11 cellular contexts compared by ENCODE assay signal in genomic region chr10:78541528-78542470, GRCh38.
DNase-seq lines count a peak whose midpoint lies in the region; ATAC-seq and TF ChIP-seq lines count a peak whose summit lies in the region.
"Had no signal": no experiment of that assay in that cellular context is flagged by ENCODE, and none has a peak within 500 bp of the region (broad histone marks: within the 10 kb centered on the region; RNA-seq: fewer than 3 reads in every experiment).

No MANE protein-coding gene starts in this region.

- H3K27me3 Mint-ChIP-seq in activated naive CD8-positive, alpha-beta T cell: peaks cover 2% of the 10 kb centered on the region
- peaks cover 2% of the 10 kb centered on the region for H3K27me3 Mint-ChIP-seq in activated naive CD8-positive, alpha-beta T cell treated with anti-CD3 and anti-CD28 coated beads, Interleukin-2, amount 50 U/mL, for 24 hours

- H3K4me1 ChIP-seq in left lung (peaks cover 15 to 21% of the 10 kb centered on the region in 2 donors), testis (no peaks in the 10 kb centered on the region), esophagus squamous epithelium (peaks cover 0 to 40% (median 26%) of the 10 kb centered on the region in 3 donors)

- H3K27me3 ChIP-seq in left lung (no peaks in the 10 kb centered on the region), testis (no peaks in the 10 kb centered on the region), esophagus squamous epithelium (peaks cover 0 to 24% (median 0%) of the 10 kb centered on the region in 4 donors)

- no peak overlapping the region for H3K4me3 Mint-ChIP-seq in activated naive CD8-positive, alpha-beta T cell
- H3K4me3 Mint-ChIP-seq in activated naive CD8-positive, alpha-beta T cell treated with anti-CD3 and anti-CD28 coated beads, Interleukin-2, amount 50 U/mL, for 24 hours: no peak overlapping the region
- H3K4me3 Mint-ChIP-seq: naive B cell had no signal

- no peak for TF ChIP-seq CTCF in left lung (IDR thresholded peaks at IDR 0.05)
- TF ChIP-seq CTCF in testis (IDR thresholded peaks at IDR 0.05): no peak
- TF ChIP-seq CTCF in esophagus squamous epithelium (IDR thresholded peaks at IDR 0.05): no peak

- 67% methylated on average over 10 of the region's 10 CpGs for WGBS in testis, 2 donors
- 67 to 76% methylated on average over 7 to 9 of the region's 10 CpGs for WGBS in esophagus squamous epithelium, 2 donors

- H3K4me3 ChIP-seq in left lung: no peak overlapping the region
- no peak overlapping the region for H3K4me3 ChIP-seq in testis
- H3K4me3 ChIP-seq in esophagus squamous epithelium: no peak overlapping the region

- ATAC-seq in activated naive CD8-positive, alpha-beta T cell treated with anti-CD3 and anti-CD28 coated beads, Interleukin-2, amount 50 U/mL, for 24 hours: no peak
- ATAC-seq in activated naive CD4-positive, alpha-beta T cell treated with anti-CD3 and anti-CD28 coated beads, Interleukin-2, amount 50 U/mL, for 72 hours: peak in 1 of 2 donors; percentile 74
- ATAC-seq in left lung (peak; percentile 45), GM21619 (IDR thresholded peaks at IDR 0.05; ENCODE audit: unreplicated experiment) (no peak), HG03095 (IDR thresholded peaks at IDR 0.05; ENCODE audit: unreplicated experiment) (no peak)

- TF ChIP-seq POLR2A in testis (IDR thresholded peaks at IDR 0.05) (no peak), esophagus squamous epithelium (IDR thresholded peaks at IDR 0.05) (no peak)

- H3K27ac ChIP-seq in left lung (peak overlapping the region; percentile 58 to 75), testis (no peak overlapping the region), esophagus squamous epithelium (peak overlapping the region in 2 of 4 donors; percentile 62 to 78)

- intact Hi-C loops in left lung (cut with DNase I): no loop called here
- intact Hi-C loops in testis (cut with DNase I; ENCODE audit: low total_unique reads): no loop called here
- intact Hi-C loops in esophagus squamous epithelium (cut with DNase I): no loop called here

- peak overlapping the region; percentile 58 for H3K27ac Mint-ChIP-seq in activated naive CD8-positive, alpha-beta T cell
- H3K27ac Mint-ChIP-seq in activated naive CD8-positive, alpha-beta T cell treated with anti-CD3 and anti-CD28 coated beads, Interleukin-2, amount 50 U/mL, for 24 hours: no peak overlapping the region
- peak overlapping the region; percentile 86 for H3K27ac Mint-ChIP-seq in activated naive CD4-positive, alpha-beta T cell treated with anti-CD3 and anti-CD28 coated beads, Interleukin-2, amount 50 U/mL, for 72 hours

- H3K36me3 Mint-ChIP-seq in activated naive CD8-positive, alpha-beta T cell: no peaks in the 10 kb centered on the region
- H3K36me3 Mint-ChIP-seq in activated naive CD8-positive, alpha-beta T cell treated with anti-CD3 and anti-CD28 coated beads, Interleukin-2, amount 50 U/mL, for 24 hours (ENCODE audit: low read depth): no peaks in the 10 kb centered on the region
- H3K36me3 Mint-ChIP-seq in activated naive CD4-positive, alpha-beta T cell treated with anti-CD3 and anti-CD28 coated beads, Interleukin-2, amount 50 U/mL, for 72 hours: no peaks in the 10 kb centered on the region

- H3K9me3 ChIP-seq in left lung (no peaks in the 10 kb centered on the region), testis (no peaks in the 10 kb centered on the region), esophagus squamous epithelium (no peaks in the 10 kb centered on the region)

- DNase-seq in activated naive CD8-positive, alpha-beta T cell treated with anti-CD3 and anti-CD28 coated beads, Interleukin-2, amount 50 U/mL, for 24 hours: no peak
- no peak for DNase-seq in activated naive CD4-positive, alpha-beta T cell treated with anti-CD3 and anti-CD28 coated beads, Interleukin-2, amount 50 U/mL, for 72 hours (ENCODE audit: low spot score in 2 of 2)
- no peak for DNase-seq in left lung
- DNase-seq in testis: peak; percentile 34
- no peak for DNase-seq in esophagus squamous epithelium (lab: John Stamatoyannopoulos, UW)
- DNase-seq: hippocampal formation, naive B cell, NCI-H1436 treated with DMSO at 0.1 percent for 48 hours had no signal

- no peaks in the 10 kb centered on the region for H3K9me3 Mint-ChIP-seq in activated naive CD8-positive, alpha-beta T cell (ENCODE audit: low read depth)
- no peaks in the 10 kb centered on the region for H3K9me3 Mint-ChIP-seq in activated naive CD8-positive, alpha-beta T cell treated with anti-CD3 and anti-CD28 coated beads, Interleukin-2, amount 50 U/mL, for 24 hours
- no peaks in the 10 kb centered on the region for H3K9me3 Mint-ChIP-seq in activated naive CD4-positive, alpha-beta T cell treated with anti-CD3 and anti-CD28 coated beads, Interleukin-2, amount 50 U/mL, for 72 hours

- H3K36me3 ChIP-seq in left lung (no peaks in the 10 kb centered on the region), testis (ENCODE audit: low read depth, missing control alignments) (no peaks in the 10 kb centered on the region), esophagus squamous epithelium (no peaks in the 10 kb centered on the region)

- peaks cover 21% of the 10 kb centered on the region for H3K4me1 Mint-ChIP-seq in activated naive CD8-positive, alpha-beta T cell (ENCODE audit: low read depth)
- peaks cover 1% of the 10 kb centered on the region for H3K4me1 Mint-ChIP-seq in activated naive CD8-positive, alpha-beta T cell treated with anti-CD3 and anti-CD28 coated beads, Interleukin-2, amount 50 U/mL, for 24 hours
- H3K4me1 Mint-ChIP-seq: naive B cell had no signal

Comparison
In these comparisons a context has a peak if more than half of its experiments do, and no peak if none do; other contexts are left out.
1. H3K27ac ChIP-seq: peak in left lung (2 of 2); none in testis (0 of 2).